In the genomic region with DNA sequence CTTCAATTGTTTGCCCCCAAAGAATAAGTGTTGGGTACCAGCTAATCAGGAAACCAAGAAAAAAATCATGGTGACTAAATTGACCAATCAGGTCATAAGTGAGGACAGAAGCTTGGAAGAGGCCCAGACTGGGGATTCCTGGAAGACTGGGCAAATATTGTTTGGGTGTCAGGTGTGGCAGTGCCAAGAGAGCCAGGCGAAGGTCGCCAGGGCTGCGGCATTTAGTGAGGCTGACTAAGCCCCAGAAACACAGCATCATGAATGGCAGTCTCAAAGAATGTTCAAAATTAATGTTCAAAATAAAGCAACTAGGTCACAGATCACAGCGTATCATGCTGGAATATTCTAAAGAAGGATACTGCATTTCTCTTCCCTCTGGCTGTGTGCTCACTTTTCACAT, we compare ENCODE assay signal across 18 cellular contexts.
A peak's percentile ranks its signal among the peaks of the same experiment; 100 is the strongest.
DNase-seq lines count a peak whose midpoint lies in the region; ATAC-seq and TF ChIP-seq lines count a peak whose summit lies in the region.
"Had no signal": no experiment of that assay in that cellular context is flagged by ENCODE, and none has a peak within 500 bp of the region (broad histone marks: within the 10 kb centered on the region; RNA-seq: fewer than 3 reads in every experiment).

No MANE protein-coding gene starts in this region.

- intact Hi-C loops in body of pancreas (cut with DNase I) (no loop called here), gastrocnemius medialis (cut with DNase I; ENCODE audit: low total_unique reads) (no loop called here), OCI-LY7 (cut with micrococcal nuclease; ENCODE audit: unreplicated experiment) (no loop called here)
- intact Hi-C loops in CD4-positive, alpha-beta memory T cell (cut with micrococcal nuclease): no loop called here

- POLR2A ChIA-PET in CD4-positive, alpha-beta memory T cell (lab: Charles Lee; ENCODE audit: partially characterized antibody): no interaction called here
- POLR2A ChIA-PET in OCI-LY7 (lab: Charles Lee): no interaction called here

- H3K9ac ChIP-seq in GM23248: no peak overlapping the region

- H3K9me3 ChIP-seq in GM23248 (ENCODE audit: low read depth): no peaks in the 10 kb centered on the region
- no peaks in the 10 kb centered on the region for H3K9me3 ChIP-seq in body of pancreas
- no peaks in the 10 kb centered on the region for H3K9me3 ChIP-seq in gastrocnemius medialis
- H3K9me3 ChIP-seq in CD4-positive, alpha-beta memory T cell (ENCODE audit: control insufficient read depth in 1 of 2, low read length in 2 of 2): no peaks in the 10 kb centered on the region
- no peaks in the 10 kb centered on the region for H3K9me3 ChIP-seq in OCI-LY7 (ENCODE audit: low read length)
- H3K9me3 ChIP-seq: Caco-2 had no signal

- no peak overlapping the region for H3K27ac ChIP-seq in GM23248
- H3K27ac ChIP-seq in body of pancreas: no peak overlapping the region
- peak overlapping the region; percentile 54 to 71 (median 66) for H3K27ac ChIP-seq in gastrocnemius medialis
- no peak overlapping the region for H3K27ac ChIP-seq in CD4-positive, alpha-beta memory T cell (ENCODE audit: low read depth, low read length)
- H3K27ac ChIP-seq in OCI-LY7 (ENCODE audit: low read depth, low read length, poor library complexity, severe bottlenecking): no peak overlapping the region
- H3K27ac ChIP-seq: PC-9 had no signal

- H3K9me2 ChIP-seq in GM23248 (ENCODE audit: insufficient read depth) (no peaks in the 10 kb centered on the region), OCI-LY7 (ENCODE audit: insufficient read depth, low read length) (no peaks in the 10 kb centered on the region)

- CTCF ChIA-PET in CD4-positive, alpha-beta memory T cell (lab: Charles Lee; ENCODE audit: partially characterized antibody): no interaction called here
- CTCF ChIA-PET in OCI-LY7 (lab: Charles Lee; ENCODE audit: unreplicated experiment): no interaction called here

- H3K4me3 ChIP-seq in GM23248 (no peak overlapping the region), body of pancreas (no peak overlapping the region), gastrocnemius medialis (no peak overlapping the region), OCI-LY7 (ENCODE audit: low read depth, low read length, poor library complexity, severe bottlenecking) (no peak overlapping the region)
- H3K4me3 ChIP-seq in CD4-positive, alpha-beta memory T cell (ENCODE audit: low read length in 2 of 2): no peak overlapping the region
- H3K4me3 ChIP-seq: GM12878, PC-9 had no signal

- H2AFZ ChIP-seq in GM23248 (no peak overlapping the region), OCI-LY7 (ENCODE audit: low read length) (no peak overlapping the region)
- H2AFZ ChIP-seq: PC-9 had no signal

- H3K36me3 ChIP-seq in GM23248 (ENCODE audit: low read depth): no peaks in the 10 kb centered on the region
- no peaks in the 10 kb centered on the region for H3K36me3 ChIP-seq in body of pancreas (replicated peaks in 1 of 2; ENCODE audit: insufficient read depth in 1 of 2, low read depth in 2 of 2)
- no peaks in the 10 kb centered on the region for H3K36me3 ChIP-seq in gastrocnemius medialis
- no peaks in the 10 kb centered on the region for H3K36me3 ChIP-seq in CD4-positive, alpha-beta memory T cell (ENCODE audit: insufficient read depth, low read length)
- no peaks in the 10 kb centered on the region for H3K36me3 ChIP-seq in OCI-LY7 (ENCODE audit: insufficient read depth, low read length)

- 76 to 83% methylated on average over 4 of the region's 4 CpGs for WGBS in GM23248 (ENCODE audit: low coverage in 1 of 2, low lambda C conversion rate in 2 of 2, missing lambda C conversion rate in 2 of 2), 2 experiments
- 44 to 45% methylated on average over 4 of the region's 4 CpGs for WGBS in body of pancreas, 2 donors

- H3K27me3 ChIP-seq in GM23248 (replicated peaks; ENCODE audit: insufficient read depth) (no peaks in the 10 kb centered on the region), body of pancreas (no peaks in the 10 kb centered on the region), gastrocnemius medialis (no peaks in the 10 kb centered on the region)
- no peaks in the 10 kb centered on the region for H3K27me3 ChIP-seq in CD4-positive, alpha-beta memory T cell (ENCODE audit: insufficient read depth, low read length)

- H4K20me1 ChIP-seq in GM23248 (ENCODE audit: insufficient read depth) (no peaks in the 10 kb centered on the region), OCI-LY7 (ENCODE audit: insufficient read depth, low read length) (no peaks in the 10 kb centered on the region)

- H3K4me1 ChIP-seq in GM23248 (ENCODE audit: insufficient read depth) (0 out of 2 replicates have a peak, but pooled peaks cover 17% of the 10 kb centered on the region), body of pancreas (no peaks in the 10 kb centered on the region), gastrocnemius medialis (peaks cover 21 to 47% of the 10 kb centered on the region in 2 donors), OCI-LY7 (ENCODE audit: insufficient read depth, low read length, poor library complexity, severe bottlenecking) (no peaks in the 10 kb centered on the region)
- H3K4me1 ChIP-seq in CD4-positive, alpha-beta memory T cell (ENCODE audit: insufficient read depth, low read length): no peaks in the 10 kb centered on the region
- H3K4me1 ChIP-seq: Caco-2 had no signal

- H3K4me2 ChIP-seq in GM23248 (ENCODE audit: unreplicated experiment): no peak overlapping the region
- H3K4me2 ChIP-seq in OCI-LY7 (ENCODE audit: low read length): no peak overlapping the region
- H3K4me2 ChIP-seq: PC-9 had no signal

- in situ Hi-C loops in GM23248 (cut with MboI): no loop called here
- in situ Hi-C loops in gastrocnemius medialis (cut with MboI; ENCODE audit: low sequenced_read_pairs in 4 of 4): no loop called here

- BruUV-seq in OCI-LY7 (replicated peaks; lab: Mats Ljungman, UMichigan): no TSS peak

- H3K79me2 ChIP-seq in GM23248 (ENCODE audit: insufficient read depth) (no peaks in the 10 kb centered on the region), OCI-LY7 (ENCODE audit: insufficient read depth, low read depth, low read length) (no peaks in the 10 kb centered on the region)

- no peaks in the 10 kb centered on the region for H3F3A ChIP-seq in GM23248 (ENCODE audit: insufficient read depth)

- TF ChIP-seq CTCF in body of pancreas (IDR thresholded peaks at IDR 0.05): no peak
- no peak for TF ChIP-seq CTCF in gastrocnemius medialis (IDR thresholded peaks at IDR 0.05 in 4 of 5, conservative IDR thresholded peaks at IDR 0.05 in 1 of 5)
- TF ChIP-seq CTCF in OCI-LY7 (conservative IDR thresholded peaks at IDR 0.05; ENCODE audit: low read length): no peak

- H3K9me3 Mint-ChIP-seq in CD4-positive, alpha-beta memory T cell: no peaks in the 10 kb centered on the region
- H3K9me3 Mint-ChIP-seq: naive thymus-derived CD8-positive, alpha-beta T cell; stimulated activated effector memory CD8-positive, alpha-beta T cell treated with anti-CD3 and anti-CD28 coated beads, Interleukin-12 subunit alpha, Interleukin-12 subunit beta, amount 100 ng/mL, for 72 hours had no signal

- no peak for TF ChIP-seq POLR2A in body of pancreas (IDR thresholded peaks at IDR 0.05)
- TF ChIP-seq POLR2A in gastrocnemius medialis (IDR thresholded peaks at IDR 0.05): no peak

- H3K27ac Mint-ChIP-seq in CD4-positive, alpha-beta memory T cell: no peak overlapping the region
- H3K27ac Mint-ChIP-seq: naive thymus-derived CD8-positive, alpha-beta T cell; stimulated activated effector memory CD8-positive, alpha-beta T cell treated with anti-CD3 and anti-CD28 coated beads, Interleukin-12 subunit alpha, Interleukin-12 subunit beta, amount 100 ng/mL, for 72 hours had no signal

- DNase-seq in GM23248 (peak; percentile 3), body of pancreas (peak in 3 of 4 donors; percentile 15 to 20 (median 15)), left lobe of liver (ENCODE audit: low spot score) (peak; percentile 81), gastrocnemius medialis (no peak), AG08395 (ENCODE audit: low spot score) (no peak), OCI-LY7 (ENCODE audit: low spot score) (no peak)
- no peak for DNase-seq in CD4-positive, alpha-beta memory T cell
- DNase-seq: Caco-2; cortex of kidney; HCEC 1CT; hippocampal formation; naive thymus-derived CD8-positive, alpha-beta T cell; NCI-H187; PC-9 had no signal

- H3K27me3 Mint-ChIP-seq in CD4-positive, alpha-beta memory T cell: peaks cover 0 to 1% of the 10 kb centered on the region in 2 donors

- no peak for ATAC-seq in body of pancreas
- ATAC-seq in left lobe of liver: peak; percentile 98
- ATAC-seq in gastrocnemius medialis: peak; percentile 27 to 35
- no peak for ATAC-seq in HG03520 (IDR thresholded peaks at IDR 0.05; ENCODE audit: unreplicated experiment)
- ATAC-seq: naive thymus-derived CD8-positive, alpha-beta T cell; SK-N-SH treated with all-trans-retinoic acid at 6 μM for 48 hours; stimulated activated effector memory CD8-positive, alpha-beta T cell treated with anti-CD3 and anti-CD28 coated beads, Interleukin-12 subunit alpha, Interleukin-12 subunit beta, amount 100 ng/mL, for 72 hours had no signal

- H3K36me3 Mint-ChIP-seq in CD4-positive, alpha-beta memory T cell: no peaks in the 10 kb centered on the region
- H3K36me3 Mint-ChIP-seq: naive thymus-derived CD8-positive, alpha-beta T cell; stimulated activated effector memory CD8-positive, alpha-beta T cell treated with anti-CD3 and anti-CD28 coated beads, Interleukin-12 subunit alpha, Interleukin-12 subunit beta, amount 100 ng/mL, for 72 hours had no signal

- H3K4me3 Mint-ChIP-seq in CD4-positive, alpha-beta memory T cell: no peak overlapping the region
- H3K4me3 Mint-ChIP-seq: naive thymus-derived CD8-positive, alpha-beta T cell; stimulated activated effector memory CD8-positive, alpha-beta T cell treated with anti-CD3 and anti-CD28 coated beads, Interleukin-12 subunit alpha, Interleukin-12 subunit beta, amount 100 ng/mL, for 72 hours had no signal

- peaks cover 0 to 4% (median 2%) of the 10 kb centered on the region in 4 donors for H3K4me1 Mint-ChIP-seq in CD4-positive, alpha-beta memory T cell
- H3K4me1 Mint-ChIP-seq: stimulated activated effector memory CD8-positive, alpha-beta T cell treated with anti-CD3 and anti-CD28 coated beads, Interleukin-12 subunit alpha, Interleukin-12 subunit beta, amount 100 ng/mL, for 72 hours had no signal

Comparison
In these comparisons a context has a peak if more than half of its experiments do, and no peak if none do; other contexts are left out.
1. DNase-seq: peak in GM23248 (single experiment), body of pancreas (3 of 4) and left lobe of liver (single experiment); none in gastrocnemius medialis (0 of 2), CD4-positive, alpha-beta memory T cell (0 of 5), AG08395 (single experiment) and OCI-LY7 (single experiment).
2. H3K27ac ChIP-seq: peak in gastrocnemius medialis (4 of 4); none in GM23248 (single experiment), body of pancreas (0 of 4), CD4-positive, alpha-beta memory T cell (single experiment) and OCI-LY7 (single experiment).
3. ATAC-seq: peak in left lobe of liver (single experiment) and gastrocnemius medialis (2 of 2); none in body of pancreas (single experiment) and HG03520 (single experiment).